ENCODE assay signal across 6 cellular contexts in the genomic region with DNA sequence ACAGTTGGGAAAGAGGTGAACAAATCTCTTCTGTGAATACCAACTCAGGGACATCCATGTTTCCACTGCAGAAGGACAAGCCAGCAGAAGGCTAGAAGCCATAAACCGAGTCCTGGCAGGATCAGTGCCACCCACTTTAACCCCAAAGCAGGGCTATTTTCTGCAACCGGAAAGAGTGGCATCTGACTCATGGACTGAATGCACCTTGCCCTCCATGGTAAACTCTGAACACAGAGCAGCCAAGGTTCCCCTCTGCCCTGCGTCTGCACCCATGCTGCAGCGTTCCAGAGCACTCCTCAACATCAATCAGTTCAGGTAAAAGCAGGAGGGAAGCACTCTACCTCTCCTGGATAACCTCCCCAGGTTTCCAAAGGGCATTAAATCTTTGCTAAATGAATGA.
DNase-seq lines count a peak whose midpoint lies in the region; ATAC-seq and TF ChIP-seq lines count a peak whose summit lies in the region.

No MANE protein-coding gene starts in this region.

- TF ChIP-seq CTCF in GM13977 (IDR thresholded peaks at IDR 0.05; ENCODE audit: extremely low read depth, insufficient read depth, missing control alignments) = no peak

- H3K27ac ChIP-seq in layer of hippocampus (ENCODE audit: low read depth, low read length) = peak overlapping the region; percentile 90

- DNase-seq in HK-2 (ENCODE audit: unreplicated experiment) (peak; percentile 28), retina (no peak), GM13977 (ENCODE audit: low spot score) (no peak)
- peak; percentile 67 for DNase-seq in activated CD8-positive, alpha-beta memory T cell treated with anti-CD3 and anti-CD28 coated beads, Interleukin-2, amount 50 U/mL, for 48 hours

- no peak for ATAC-seq in GM18870 (IDR thresholded peaks at IDR 0.05; ENCODE audit: unreplicated experiment)

- in situ Hi-C loops in GM13977 (cut with MboI; ENCODE audit: low pct_unique_long_range_greater_than_20kb, low sequenced_read_pairs, unreplicated experiment) = no loop called here

- no peaks in the 10 kb centered on the region for H3K27me3 ChIP-seq in layer of hippocampus (ENCODE audit: control insufficient read depth, insufficient read depth, low read length)

Comparison
In these comparisons a context has a peak if more than half of its experiments do, and no peak if none do; other contexts are left out.
1. DNase-seq: peak in HK-2 (single experiment) and activated CD8-positive, alpha-beta memory T cell treated with anti-CD3 and anti-CD28 coated beads, Interleukin-2, amount 50 U/mL, for 48 hours (single experiment); none in retina (single experiment) and GM13977 (single experiment).